Comparison of ENCODE assay signal across 13 cellular contexts in genomic region chr1:86356247-86356646, GRCh38. TPM values are rescaled to one million over a fixed set of nuclear protein-coding genes. Genes with fewer than 3 reads are reported as not detected.
DNase-seq lines count a peak whose midpoint lies in the region; ATAC-seq, FAIRE-seq and TF ChIP-seq lines count a peak whose summit lies in the region.
"Had no signal": no experiment of that assay in that cellular context is flagged by ENCODE, and none has a peak within 500 bp of the region (broad histone marks: within the 10 kb centered on the region; RNA-seq: fewer than 3 reads in every experiment).

No MANE protein-coding gene starts in this region.

- H2AK5ac ChIP-seq in H1 (ENCODE audit: low read depth, low read length): no peak overlapping the region

- H3K23ac ChIP-seq in H1 (ENCODE audit: insufficient read length): no peak overlapping the region

- H3K36me3 Mint-ChIP-seq in MCF 10A (ENCODE audit: insufficient read depth, unreplicated experiment): peaks cover 42% of the 10 kb centered on the region

- dilution Hi-C loops in mammary epithelial cell (cut with HindIII; ENCODE audit: low sequenced_read_pairs): no loop called here

- H2AFZ ChIP-seq in mammary epithelial cell (ENCODE audit: low read depth, low read length) (no peak overlapping the region), H1 (ENCODE audit: low read length) (no peak overlapping the region)

- no peak overlapping the region for H3K18ac ChIP-seq in H1 (ENCODE audit: extremely low read depth, low read length)

- no peak overlapping the region for H3K4ac ChIP-seq in H1 (replicated peaks; ENCODE audit: insufficient read length, low read depth, low read length)

- no peaks in the 10 kb centered on the region for H3K79me1 ChIP-seq in H1 (ENCODE audit: low read depth, low read length)

- no peaks in the 10 kb centered on the region for H3K27me3 Mint-ChIP-seq in MCF 10A (ENCODE audit: insufficient read depth, unreplicated experiment)

- CTCF ChIA-PET in MCF 10A (lab: Yijun Ruan, JAX) (interaction anchor here (0.5 to 1.2 kb wide), 3 partner anchors 10 to 381 kb away, joined by 3 read pairs; no protein-coding TSS in a partner anchor), mammary epithelial cell (lab: Charles Lee; ENCODE audit: low non-redundant PET) (no interaction called here), H1 (lab: Charles Lee; ENCODE audit: partially characterized antibody) (interaction anchor here (0.5 to 1.3 kb wide), 6 partner anchors 12 to 461 kb away, joined by 3 to 5 read pairs (median 4); no protein-coding TSS in a partner anchor)

- H4K8ac ChIP-seq in H1 (ENCODE audit: extremely low read depth, insufficient read depth, low read length): no peak overlapping the region

- 92% methylated on average over 10 of the region's 10 CpGs for WGBS in mammary epithelial cell (ENCODE audit: low coverage, missing lambda C conversion rate)
- WGBS in H1 (ENCODE audit: extremely low coverage in 1 of 2, insufficient coverage in 1 of 2, insufficient read length in 1 of 2, insufficient replicate concordance in 2 of 2, low coverage in 1 of 2, low lambda C conversion rate in 2 of 2, missing lambda C conversion rate in 1 of 2), 2 experiments: 94% methylated on average over 10 of the region's 10 CpGs; no CpG with 5 or more reads in 1 of the 2 experiments

- no peaks in the 10 kb centered on the region for H3K23me2 ChIP-seq in H1 (ENCODE audit: low read depth, low read length)

- H3K14ac ChIP-seq in H1 (ENCODE audit: insufficient read length): no peak overlapping the region

- no peak for TF ChIP-seq POLR2A in NB4 (IDR thresholded peaks at IDR 0.05; ENCODE audit: extremely low read depth, insufficient read length)
- TF ChIP-seq POLR2A in H1 (IDR thresholded peaks at IDR 0.05; ENCODE audit: control extremely low read depth in 1 of 2, low read depth in 2 of 2, low read length in 2 of 2): no peak
- no peak for TF ChIP-seq POLR2A in Peyer's patch (IDR thresholded peaks at IDR 0.05)

- H3K27me3 ChIP-seq in mammary epithelial cell (ENCODE audit: insufficient read depth, low read length) (no peaks in the 10 kb centered on the region), H1 (replicated peaks in 1 of 4; ENCODE audit: control insufficient read depth in 3 of 4, extremely low read depth in 1 of 4, insufficient read depth in 3 of 4, low read length in 3 of 4) (no peaks in the 10 kb centered on the region), Peyer's patch (no peaks in the 10 kb centered on the region)
- H3K27me3 ChIP-seq: BLaER1 had no signal

- H3K36me3 ChIP-seq in mammary epithelial cell (ENCODE audit: insufficient read depth, low read length) (peaks cover 22% of the 10 kb centered on the region), H1 (ENCODE audit: control insufficient read depth in 2 of 4, insufficient read depth in 4 of 4, low read length in 3 of 4) (peaks cover 0 to 20% (median 3%) of the 10 kb centered on the region in 4 experiments; a peak in 3 of 8 replicates), Peyer's patch (peaks cover 0 to 17% (median 3%) of the 10 kb centered on the region in 3 donors)
- H3K36me3 ChIP-seq: BLaER1 had no signal

- no peak for TF ChIP-seq EP300 in H1 (IDR thresholded peaks at IDR 0.05; ENCODE audit: borderline replicate concordance in 1 of 2, low read depth in 2 of 2, low read length in 2 of 2)

- H3K56ac ChIP-seq in H1 (replicated peaks; ENCODE audit: insufficient read length, low read depth, low read length): no peak overlapping the region

- no peak overlapping the region for H2BK120ac ChIP-seq in H1 (replicated peaks; ENCODE audit: low read depth, low read length)

- H3K4me1 ChIP-seq in mammary epithelial cell (ENCODE audit: insufficient read depth, low read length): no peaks in the 10 kb centered on the region
- H3K4me1 ChIP-seq in H1 (replicated peaks in 1 of 4; ENCODE audit: control insufficient read depth in 3 of 4, insufficient read depth in 4 of 4, low read length in 3 of 4): no peaks in the 10 kb centered on the region
- H3K4me1 ChIP-seq in Peyer's patch: no peaks in the 10 kb centered on the region
- H3K4me1 ChIP-seq: BLaER1 had no signal

- no peak overlapping the region for H3K27ac Mint-ChIP-seq in MCF 10A (ENCODE audit: low read depth, unreplicated experiment)

- H3K79me2 ChIP-seq in mammary epithelial cell (ENCODE audit: insufficient read depth, low read length): no peaks in the 10 kb centered on the region
- H3K79me2 ChIP-seq in H1 (ENCODE audit: control insufficient read depth in 1 of 2, insufficient read depth in 2 of 2, low read length in 2 of 2): no peaks in the 10 kb centered on the region

- no peak for FAIRE-seq in H1 (lab: Jason Lieb, UNC)

- H3K4me3 ChIP-seq in mammary epithelial cell (replicated peaks in 1 of 3; ENCODE audit: insufficient read depth in 1 of 3, low read depth in 2 of 3, low read length in 3 of 3): no peak overlapping the region
- no peak overlapping the region for H3K4me3 ChIP-seq in NB4 (ENCODE audit: low read depth, low read length)
- no peak overlapping the region for H3K4me3 ChIP-seq in H1 (ENCODE audit: extremely low read depth in 1 of 4, insufficient read depth in 2 of 4, low read depth in 3 of 4, low read length in 4 of 4)
- H3K4me3 ChIP-seq in Peyer's patch: no peak overlapping the region
- H3K4me3 ChIP-seq: BLaER1 had no signal

- TF ChIP-seq RAD21 in H1 (IDR thresholded peaks at IDR 0.05 in 1 of 2, conservative IDR thresholded peaks at IDR 0.05 in 1 of 2; ENCODE audit: low read depth in 2 of 2, low read length in 2 of 2): peak; percentile 48 to 49

- TF ChIP-seq CTCF in MCF 10A (IDR thresholded peaks at IDR 0.05; ENCODE audit: unreplicated experiment): no peak
- peak in 1 of 2 donors; percentile 13 for TF ChIP-seq CTCF in mammary epithelial cell (conservative IDR thresholded peaks at IDR 0.05 in 1 of 2, IDR thresholded peaks at IDR 0.05 in 1 of 2; ENCODE audit: extremely low read depth in 1 of 2, insufficient read depth in 1 of 2, low read depth in 1 of 2, low read length in 2 of 2)
- TF ChIP-seq CTCF in NB4 (IDR thresholded peaks at IDR 0.05; ENCODE audit: low read depth, low read length): peak; percentile 5
- TF ChIP-seq CTCF in H1 (IDR thresholded peaks at IDR 0.05; ENCODE audit: control extremely low read depth in 1 of 3, insufficient read depth in 1 of 3, low read depth in 1 of 3, low read length in 3 of 3): peak in 2 of 3 experiments; percentile 5 to 7; a peak in 2 of 4 replicates
- no peak for TF ChIP-seq CTCF in Peyer's patch (IDR thresholded peaks at IDR 0.05)

- in situ Hi-C loops in mammary epithelial cell (cut with MboI; ENCODE audit: low sequenced_read_pairs in 2 of 2): no loop called here

- no peak overlapping the region for H2BK20ac ChIP-seq in H1 (ENCODE audit: low read length)

- H3K9me3 ChIP-seq in mammary epithelial cell (replicated peaks; ENCODE audit: insufficient read depth, low read length) (no peaks in the 10 kb centered on the region), H1 (ENCODE audit: insufficient read depth in 2 of 2, low read depth in 1 of 2, low read length in 1 of 2) (no peaks in the 10 kb centered on the region), Peyer's patch (no peaks in the 10 kb centered on the region)
- H3K9me3 ChIP-seq: BLaER1 had no signal

- no peak overlapping the region for H3K4me2 ChIP-seq in mammary epithelial cell (ENCODE audit: insufficient read depth, low read depth, low read length)
- no peak overlapping the region for H3K4me2 ChIP-seq in H1 (ENCODE audit: insufficient read depth in 1 of 2, low read depth in 2 of 2, low read length in 2 of 2)
- H3K4me2 ChIP-seq: BLaER1 had no signal

- ATAC-seq in sciatic nerve: peak; percentile 22
- ATAC-seq in GM21390 (IDR thresholded peaks at IDR 0.05; ENCODE audit: unreplicated experiment): no peak
- ATAC-seq in HG02840 (IDR thresholded peaks at IDR 0.05; ENCODE audit: low FRiP score, unreplicated experiment): no peak

- peak; percentile 20 for DNase-seq in MCF 10A (ENCODE audit: unreplicated experiment)
- no peak for DNase-seq in mammary epithelial cell
- peak; percentile 4 for DNase-seq in NB4 (ENCODE audit: low read depth)
- no peak for DNase-seq in H1 (ENCODE audit: low read depth in 1 of 2, low spot score in 2 of 2)
- no peak for DNase-seq in sciatic nerve (ENCODE audit: low spot score)
- DNase-seq in Peyer's patch: no peak
- DNase-seq: activated CD4-positive, alpha-beta T cell treated with anti-CD3 and anti-CD28 coated beads, Interleukin-2, amount 50 U/mL, for 4 hours; cortex of kidney; Karpas-422; NCI-H446 treated with DMSO at 0.1 percent for 48 hours had no signal

- H2BK12ac ChIP-seq in H1 (ENCODE audit: low read depth, low read length): no peak overlapping the region

- no peak overlapping the region for H4K91ac ChIP-seq in H1 (replicated peaks; ENCODE audit: insufficient read length, low read length)

- H3K4me3 Mint-ChIP-seq in MCF 10A (ENCODE audit: unreplicated experiment): no peak overlapping the region

- H3K9ac ChIP-seq in mammary epithelial cell (ENCODE audit: insufficient read depth, low read length) (no peak overlapping the region), H1 (replicated peaks in 1 of 4; ENCODE audit: extremely low read depth in 1 of 4, low read depth in 3 of 4, low read length in 3 of 4) (no peak overlapping the region; a peak in 1 of 7 replicates)
- H3K9ac ChIP-seq: BLaER1 had no signal

- H2BK5ac ChIP-seq in H1 (ENCODE audit: low read depth, low read length): no peak overlapping the region

- BruUV-seq in MCF 10A (replicated peaks; lab: Mats Ljungman, UMichigan) (no TSS peak), mammary epithelial cell (replicated peaks; lab: Mats Ljungman, UMichigan) (no TSS peak)

- POLR2A ChIA-PET in MCF 10A (lab: Yijun Ruan, JAX) (no interaction called here), H1 (lab: Charles Lee; ENCODE audit: partially characterized antibody) (no interaction called here)

- H2BK15ac ChIP-seq in H1 (ENCODE audit: low read length): no peak overlapping the region

- no peaks in the 10 kb centered on the region for H3K4me1 Mint-ChIP-seq in MCF 10A (ENCODE audit: insufficient read depth, unreplicated experiment)

- H4K20me1 ChIP-seq in mammary epithelial cell (ENCODE audit: insufficient read depth, low read length) (no peaks in the 10 kb centered on the region), H1 (replicated peaks in 1 of 2; ENCODE audit: control insufficient read depth in 1 of 2, insufficient read depth in 2 of 2, low read length in 2 of 2) (no peaks in the 10 kb centered on the region)
- H4K20me1 ChIP-seq: BLaER1 had no signal

- no peaks in the 10 kb centered on the region for H3K9me3 Mint-ChIP-seq in MCF 10A (ENCODE audit: unreplicated experiment)

- H4K5ac ChIP-seq in H1 (ENCODE audit: insufficient read length, low read depth, low read length): no peak overlapping the region

- intact Hi-C loops in MCF 10A (cut with micrococcal nuclease) (no loop called here), mammary epithelial cell (cut with micrococcal nuclease) (no loop called here), sciatic nerve (cut with DNase I) (no loop called here)

- H3K27ac ChIP-seq in mammary epithelial cell (ENCODE audit: insufficient read depth, low read depth, low read length) (no peak overlapping the region), H1 (ENCODE audit: low read depth, low read length) (no peak overlapping the region), Peyer's patch (no peak overlapping the region)
- H3K27ac ChIP-seq: BLaER1 had no signal

RNA-seq across cellular contexts. Expression of gene ODF2L, which starts 39.9 kb away (rescaled TPM):
- total RNA-seq in MCF 10A (2022): 35.5 and 39.0 TPM in 2 replicates
- total RNA-seq in mammary epithelial cell: 10 to 100 TPM; 43.0 to 55.2 TPM
- 7.2 TPM for polyA plus RNA-seq in mammary epithelial cell
- 0.78 TPM for polyA minus RNA-seq in mammary epithelial cell
- total RNA-seq in H1 (2021; fragmentation: NEBNext Ultra II Directional; extraction: Animal tissue kit (Norgen Biotek cat#: 25700)): 27.1 and 30.8 TPM in 2 replicates
- polyA plus RNA-seq in H1 (2011; rRNA removed): 2.7 and 3.2 TPM in 2 replicates
- polyA plus RNA-seq in H1 (2011; cell fraction: cytosol; rRNA removed): 7.3 TPM
- polyA plus RNA-seq in H1 (2011; cell fraction: nucleus; rRNA removed): 9.5 TPM
- 7.0 to 25.7 TPM (median 8.0 TPM) in 4 replicates for polyA plus RNA-seq in H1 (2012, experiment 1 of 2)
- 5.5 TPM for polyA plus RNA-seq in H1 (2012, experiment 2 of 2)
- 36.7 TPM for polyA plus RNA-seq in H1 (2013, experiment 1 of 2)
- 31.3 TPM for polyA plus RNA-seq in H1 (2013, experiment 2 of 2)
- polyA minus RNA-seq in H1 (2011; rRNA and poly(A)+ RNA removed): 5.7 and 6.1 TPM in 2 replicates
- polyA minus RNA-seq in H1 (2011; cell fraction: cytosol; rRNA and poly(A)+ RNA removed): 17.5 TPM
- 33.8 TPM for polyA minus RNA-seq in H1 (2011; cell fraction: nucleus; rRNA and poly(A)+ RNA removed)
- 62.1 TPM for total RNA-seq in sciatic nerve
- total RNA-seq in Peyer's patch: 100 to 1,000 TPM in 1 of 4 donors, 10 to 100 TPM in 3; 29.8 to 225 (median 46.5) TPM

Comparison
In these comparisons a context has a peak if more than half of its experiments do, and no peak if none do; other contexts are left out.
1. DNase-seq: peak in MCF 10A (single experiment) and NB4 (single experiment); none in mammary epithelial cell (single experiment), H1 (0 of 2), sciatic nerve (single experiment) and Peyer's patch (0 of 3).
2. CTCF ChIP-seq: peak in NB4 (single experiment) and H1 (2 of 3); none in MCF 10A (single experiment) and Peyer's patch (0 of 6).